ENCODE assay signal across 12 cellular contexts in genomic region chr2:33366473-33366872, GRCh38.
DNase-seq lines count a peak whose midpoint lies in the region; ATAC-seq and TF ChIP-seq lines count a peak whose summit lies in the region.
"Had no signal": no experiment of that assay in that cellular context is flagged by ENCODE, and none has a peak within 500 bp of the region (broad histone marks: within the 10 kb centered on the region; RNA-seq: fewer than 3 reads in every experiment).

No MANE protein-coding gene starts in this region.

- TF ChIP-seq CTCF in GM13976 (IDR thresholded peaks at IDR 0.05; ENCODE audit: borderline replicate concordance, control extremely low read depth, extremely low read depth, insufficient read depth, missing control alignments) = no peak

- peak; percentile 62 for DNase-seq in NCI-H2227 treated with DMSO at 0.1 percent for 48 hours (lab: John Stamatoyannopoulos, UW)
- peak; percentile 85 for DNase-seq in dermis blood vessel endothelial cell
- no peak for DNase-seq in left lobe of liver (ENCODE audit: low spot score)
- peak in 33 of 49 donors; percentile 4 to 64 (median 26) for DNase-seq in substantia nigra (lab: John Stamatoyannopoulos, UW)
- no peak for DNase-seq in GM13976 (ENCODE audit: low spot score)
- DNase-seq in HEK293T (ENCODE audit: extremely low spot score) = no peak
- no peak for DNase-seq in NCI-H146 (lab: John Stamatoyannopoulos, UW)
- DNase-seq: activated CD8-positive, alpha-beta memory T cell treated with anti-CD3 and anti-CD28 coated beads, Interleukin-2, amount 50 U/mL, for 4 hours; DMS79; NCI-H526 treated with DMSO at 0.1 percent for 48 hours had no signal

- CTCF ChIA-PET in HEK293T (lab: Yijun Ruan, JAX) = no interaction called here

- ATAC-seq in left lobe of liver = peak; percentile 61
- ATAC-seq: HCT116; natural killer cell treated with Interleukin-12 subunit alpha and Interleukin-12 subunit beta and Interleukin-15 and Interleukin-18, amount 100 ng/mL, for 72 hours had no signal

- POLR2A ChIA-PET in HEK293T (lab: Yijun Ruan, JAX) = no interaction called here

- in situ Hi-C loops in GM13976 (cut with MboI; ENCODE audit: low sequenced_read_pairs, unreplicated experiment) = no loop called here

- peak overlapping the region; percentile 12 for H3K27ac ChIP-seq in substantia nigra (ENCODE audit: low read depth, low read length, poor library complexity, severe bottlenecking)

TF ChIP-seq in HEK293T, 16 proteins besides CTCF, POLR2A, EP300 and RAD21:
- TF ChIP-seq ARNT (IDR thresholded peaks at IDR 0.05) = no peak
- TF ChIP-seq FOXM1 (IDR thresholded peaks at IDR 0.05; ENCODE audit: borderline replicate concordance) = no peak
- TF ChIP-seq NFRKB (IDR thresholded peaks at IDR 0.05) = no peak
- no peak for TF ChIP-seq SP1 (IDR thresholded peaks at IDR 0.05)
- no peak for TF ChIP-seq PKNOX1 (IDR thresholded peaks at IDR 0.05)
- no peak for TF ChIP-seq BHLHE40 (IDR thresholded peaks at IDR 0.05; ENCODE audit: borderline replicate concordance)
- no peak for TF ChIP-seq CTBP1 (IDR thresholded peaks at IDR 0.05; ENCODE audit: borderline replicate concordance)
- TF ChIP-seq TARDBP (IDR thresholded peaks at IDR 0.05) = no peak
- no peak for TF ChIP-seq LEF1 (IDR thresholded peaks at IDR 0.05; ENCODE audit: borderline replicate concordance)
- no peak for TF ChIP-seq FOXK2 (IDR thresholded peaks at IDR 0.05)
- TF ChIP-seq L3MBTL2 (conservative IDR thresholded peaks at IDR 0.05) = no peak
- no peak for TF ChIP-seq HDGF (IDR thresholded peaks at IDR 0.05; ENCODE audit: borderline replicate concordance)
- no peak for TF ChIP-seq ELF4 (IDR thresholded peaks at IDR 0.05)
- no peak for TF ChIP-seq ZNF384 (IDR thresholded peaks at IDR 0.05)
- no peak for TF ChIP-seq SUZ12 (IDR thresholded peaks at IDR 0.05)
- TF ChIP-seq FOXA1 (IDR thresholded peaks at IDR 0.05) = no peak
TF ChIP-seq in HEK293T: peak in this region for 0.

Comparison
In these comparisons a context has a peak if more than half of its experiments do, and no peak if none do; other contexts are left out.
1. DNase-seq: peak in NCI-H2227 treated with DMSO at 0.1 percent for 48 hours (single experiment), dermis blood vessel endothelial cell (single experiment) and substantia nigra (33 of 49); none in left lobe of liver (single experiment), GM13976 (single experiment), HEK293T (single experiment) and NCI-H146 (single experiment).